Comparison of ENCODE assay signal across 9 cellular contexts in the genomic region with DNA sequence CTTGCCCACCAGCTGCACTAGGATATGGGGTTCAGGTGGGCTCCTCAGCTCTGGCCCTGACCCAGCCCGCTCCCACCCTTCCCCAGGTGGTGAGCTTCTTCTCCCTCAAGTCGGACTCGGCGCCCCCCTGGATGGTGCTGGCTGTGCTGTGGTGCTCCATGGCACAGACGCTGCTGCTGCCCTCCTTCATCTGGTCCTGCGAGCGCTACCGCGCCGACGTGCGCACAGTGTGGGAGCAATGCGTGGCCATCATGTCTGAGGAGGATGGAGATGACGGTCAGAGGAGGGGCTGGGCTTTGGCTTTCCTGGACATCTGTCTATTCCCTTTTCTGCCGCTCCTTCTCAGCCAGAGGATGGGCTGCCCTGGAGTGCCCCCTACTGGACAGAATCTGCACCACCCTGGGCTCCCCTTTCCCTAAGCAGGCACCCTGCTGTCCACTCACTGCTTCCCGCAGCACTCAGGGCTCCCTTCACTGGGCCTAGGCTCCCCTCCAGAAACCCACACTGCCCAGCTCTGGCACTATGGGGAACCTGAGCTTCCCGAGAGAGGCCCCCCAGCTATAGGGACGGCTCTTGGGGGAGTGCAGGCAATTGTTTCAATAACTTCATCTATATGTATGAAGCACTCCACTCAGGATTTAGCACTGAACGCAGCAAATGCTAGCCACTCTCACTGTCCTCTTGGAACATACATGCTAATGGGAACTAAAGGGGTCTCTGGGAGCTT. TPM values are rescaled to one million over a fixed set of nuclear protein-coding genes. Genes with fewer than 3 reads are reported as not detected.
DNase-seq lines count a peak whose midpoint lies in the region; ATAC-seq and TF ChIP-seq lines count a peak whose summit lies in the region.
"Had no signal": no experiment of that assay in that cellular context is flagged by ENCODE, and none has a peak within 500 bp of the region (broad histone marks: within the 10 kb centered on the region; RNA-seq: fewer than 3 reads in every experiment).

No MANE protein-coding gene starts in this region.

- H2BK120ac ChIP-seq in neuronal stem cell (ENCODE audit: low read depth, low read length): peak overlapping the region; percentile 79

- H2BK5ac ChIP-seq in neuronal stem cell (ENCODE audit: low read length): peak overlapping the region; percentile 75

- H2BK15ac ChIP-seq in neuronal stem cell (ENCODE audit: low read length): peak overlapping the region; percentile 82

- no peak for TF ChIP-seq EP300 in stomach (IDR thresholded peaks at IDR 0.05)

- peak overlapping the region; percentile 66 for H3K23ac ChIP-seq in neuronal stem cell (ENCODE audit: low read depth, low read length, poor library complexity)

- peak overlapping the region; percentile 94 for H3K14ac ChIP-seq in neuronal stem cell (ENCODE audit: low read length)

- H3K36me3 ChIP-seq in ES-I3 (ENCODE audit: insufficient read depth, low read length) (no peaks in the 10 kb centered on the region), neuronal stem cell (replicated peaks in 1 of 2; ENCODE audit: control insufficient read depth in 2 of 2, insufficient read depth in 2 of 2, low read length in 2 of 2) (peaks cover 10 to 11% of the 10 kb centered on the region in 2 donors), stomach (peaks cover 0 to 4% (median under 1%) of the 10 kb centered on the region in 4 donors)

- H3K4me1 ChIP-seq in ES-I3 (ENCODE audit: insufficient read depth, low read length): peaks cover 13% of the 10 kb centered on the region
- peaks cover 27 to 40% of the 10 kb centered on the region in 2 donors for H3K4me1 ChIP-seq in neuronal stem cell (ENCODE audit: control insufficient read depth in 2 of 2, insufficient read depth in 1 of 2, low read depth in 1 of 2, low read length in 2 of 2)
- H3K4me1 ChIP-seq in stomach: peaks cover 35 to 74% (median 55%) of the 10 kb centered on the region in 4 donors

- H2AK5ac ChIP-seq in neuronal stem cell (ENCODE audit: low read depth, low read length): peak overlapping the region; percentile 96

- peaks cover 25% of the 10 kb centered on the region for H3K79me1 ChIP-seq in neuronal stem cell (ENCODE audit: low read depth, low read length)

- no peak for ATAC-seq in HG02571 (IDR thresholded peaks at IDR 0.05; ENCODE audit: unreplicated experiment)

- DNase-seq in Kasumi-1 (lab: John Stamatoyannopoulos, UW): peak; percentile 46 to 50
- DNase-seq in RPMI7951 (ENCODE audit: low read depth): peak; percentile 77
- DNase-seq in activated T-helper 9 cell treated with anti-CD3 and anti-CD28 coated beads, Interleukin-2, amount 50 U/mL, for 16 hours (ENCODE audit: low read depth): peak; percentile 69
- DNase-seq in foreskin fibroblast: peak; percentile 81 to 94
- peak; percentile 87 for DNase-seq in neuronal stem cell (ENCODE audit: low spot score)
- DNase-seq in stomach: peak; percentile 87

- H3K18ac ChIP-seq in neuronal stem cell (ENCODE audit: low read length): peak overlapping the region; percentile 88

- intact Hi-C loops in stomach (cut with DNase I; ENCODE audit: low total_unique reads): loop anchor here (10.0 kb wide), 1 partner anchor 81 kb away; no protein-coding TSS in a partner anchor

- no peaks in the 10 kb centered on the region for H3K9me3 ChIP-seq in ES-I3 (ENCODE audit: control insufficient read depth, insufficient read depth, low read length)
- H3K9me3 ChIP-seq in neuronal stem cell (replicated peaks in 1 of 2; ENCODE audit: control insufficient read depth in 2 of 2, insufficient read depth in 1 of 2, low read depth in 1 of 2, low read length in 2 of 2): peaks cover 0 to 3% of the 10 kb centered on the region in 2 donors
- no peaks in the 10 kb centered on the region for H3K9me3 ChIP-seq in stomach

- no CpG with 5 or more reads among the region's 19 CpGs for WGBS in neuronal stem cell (ENCODE audit: extremely low coverage in 2 of 2, insufficient read length in 2 of 2, insufficient replicate concordance in 1 of 2), 2 donors
- WGBS in stomach, 5 donors: 8 to 12% (median 10%) methylated on average over 13 to 19 of the region's 19 CpGs

- peak overlapping the region; percentile 59 for H2BK12ac ChIP-seq in neuronal stem cell (ENCODE audit: low read length)

- no peak overlapping the region for H3K4ac ChIP-seq in neuronal stem cell (ENCODE audit: low read length)

- no peak for TF ChIP-seq POLR2A in stomach (IDR thresholded peaks at IDR 0.05)

- H4K91ac ChIP-seq in neuronal stem cell (ENCODE audit: low read depth, low read length, poor library complexity): peak overlapping the region; percentile 57

- peak; percentile 90 for TF ChIP-seq CTCF in foreskin fibroblast (IDR thresholded peaks at IDR 0.05; ENCODE audit: low read depth, low read length)
- peak in 5 of 7 experiments; percentile 85 to 92 (median 88) for TF ChIP-seq CTCF in stomach (IDR thresholded peaks at IDR 0.05)

- H3K27ac ChIP-seq in neuronal stem cell (replicated peaks; ENCODE audit: low read length) (no peak overlapping the region), stomach (peak overlapping the region in 1 of 5 donors; percentile 25)

- H3K27me3 ChIP-seq in neuronal stem cell (ENCODE audit: control insufficient read depth in 3 of 3, insufficient read depth in 3 of 3, low read depth in 1 of 3, low read length in 3 of 3) (no peaks in the 10 kb centered on the region), stomach (peaks cover 0 to 93% (median 38%) of the 10 kb centered on the region in 3 donors)

- H2AFZ ChIP-seq in neuronal stem cell (ENCODE audit: low read length): no peak overlapping the region

- H4K8ac ChIP-seq in neuronal stem cell (ENCODE audit: low read depth, low read length): peak overlapping the region; percentile 97

- peak overlapping the region; percentile 65 for H3K4me2 ChIP-seq in neuronal stem cell (ENCODE audit: insufficient read depth, low read length, poor library complexity, severe bottlenecking)

- H3K4me3 ChIP-seq in foreskin fibroblast (ENCODE audit: low read depth in 1 of 2, low read length in 2 of 2) (peak overlapping the region; percentile 36 to 39), neuronal stem cell (ENCODE audit: low read length in 2 of 2) (no peak overlapping the region), stomach (peak overlapping the region in 1 of 4 donors; percentile 27)
- H3K4me3 ChIP-seq: skin epidermis had no signal

- peak overlapping the region; percentile 37 for H3K9ac ChIP-seq in ES-I3 (ENCODE audit: low read depth, low read length)
- H3K9ac ChIP-seq in neuronal stem cell (ENCODE audit: low read depth, low read length, poor library complexity): no peak overlapping the region

RNA-seq across cellular contexts. Expression of a gene that starts 2.6 kb away (rescaled TPM):
- 26.9 and 27.3 TPM in 2 replicates for total RNA-seq in RPMI7951 (2014; rRNA removed; shearing (Covaris generic))
- polyA plus RNA-seq in neuronal stem cell (2013, experiment 1 of 2): 22.0 TPM
- polyA plus RNA-seq in neuronal stem cell (2013, experiment 2 of 2): 21.2 TPM
- total RNA-seq in stomach: 10 to 100 TPM; 15.2 to 41.1 (median 18.0) TPM
- polyA plus RNA-seq in stomach: 10 to 100 TPM in 1 of 3 donors, 1 to 10 TPM in 2; 7.0 to 15.1 (median 9.1) TPM

RNA-seq across cellular contexts. Expression of a gene that starts 3.9 kb away (rescaled TPM):
- 1.8 and 2.5 TPM in 2 replicates for total RNA-seq in RPMI7951 (2014; rRNA removed; shearing (Covaris generic))
- 34.0 TPM for polyA plus RNA-seq in neuronal stem cell (2013, experiment 1 of 2)
- polyA plus RNA-seq in neuronal stem cell (2013, experiment 2 of 2): 28.4 TPM
- 1 to 10 TPM; 1.3 to 7.5 (median 1.8) TPM for total RNA-seq in stomach
- polyA plus RNA-seq in stomach: 1 to 10 TPM; 2.6 to 9.3 (median 6.4) TPM

RNA-seq across cellular contexts. Expression of a gene that starts 15.2 kb away (rescaled TPM):
- total RNA-seq in RPMI7951 (2014; rRNA removed; shearing (Covaris generic)): 0.10 and 0.72 TPM in 2 replicates
- polyA plus RNA-seq in neuronal stem cell (2013, experiment 1 of 2): 8.6 TPM
- 8.2 TPM for polyA plus RNA-seq in neuronal stem cell (2013, experiment 2 of 2)
- total RNA-seq in stomach: 10 to 100 TPM in 1 of 5 donors, 1 to 10 TPM in 2, under 1 TPM in 1, not detected in 1; 0.89 to 11.1 (median 4.5) TPM
- polyA plus RNA-seq in stomach: 1 to 10 TPM in 2 of 3 donors, under 1 TPM in 1; 0.87 to 2.8 (median 2.7) TPM

RNA-seq across cellular contexts. Expression of a gene that starts 25.5 kb away (rescaled TPM):
- total RNA-seq in RPMI7951 (2014; rRNA removed; shearing (Covaris generic)): 171 and 198 TPM in 2 replicates
- polyA plus RNA-seq in neuronal stem cell (2013, experiment 1 of 2): 81.3 TPM
- polyA plus RNA-seq in neuronal stem cell (2013, experiment 2 of 2): 79.5 TPM
- total RNA-seq in stomach: 10 to 100 TPM in 3 of 5 donors, 1 to 10 TPM in 2; 3.3 to 56.0 (median 19.6) TPM
- polyA plus RNA-seq in stomach: 10 to 100 TPM in 1 of 3 donors, 1 to 10 TPM in 2; 2.1 to 12.2 (median 9.8) TPM

RNA-seq across cellular contexts. Expression of a gene that starts 26.4 kb away (rescaled TPM):
- total RNA-seq in RPMI7951 (2014; rRNA removed; shearing (Covaris generic)): 61.4 and 62.7 TPM in 2 replicates
- 80.9 TPM for polyA plus RNA-seq in neuronal stem cell (2013, experiment 1 of 2)
- 82.6 TPM for polyA plus RNA-seq in neuronal stem cell (2013, experiment 2 of 2)
- 10 to 100 TPM; 26.3 to 69.4 (median 48.7) TPM for total RNA-seq in stomach
- 10 to 100 TPM; 20.9 to 29.0 (median 25.0) TPM for polyA plus RNA-seq in stomach

Comparison
In these comparisons a context has a peak if more than half of its experiments do, and no peak if none do; other contexts are left out.
1. H3K4me3 ChIP-seq: peak in foreskin fibroblast (2 of 2); none in neuronal stem cell (0 of 2).
2. Peak in every context shown above with its lines, with median percentiles within 50 percentile points of each other: DNase-seq.